In the genomic region with DNA sequence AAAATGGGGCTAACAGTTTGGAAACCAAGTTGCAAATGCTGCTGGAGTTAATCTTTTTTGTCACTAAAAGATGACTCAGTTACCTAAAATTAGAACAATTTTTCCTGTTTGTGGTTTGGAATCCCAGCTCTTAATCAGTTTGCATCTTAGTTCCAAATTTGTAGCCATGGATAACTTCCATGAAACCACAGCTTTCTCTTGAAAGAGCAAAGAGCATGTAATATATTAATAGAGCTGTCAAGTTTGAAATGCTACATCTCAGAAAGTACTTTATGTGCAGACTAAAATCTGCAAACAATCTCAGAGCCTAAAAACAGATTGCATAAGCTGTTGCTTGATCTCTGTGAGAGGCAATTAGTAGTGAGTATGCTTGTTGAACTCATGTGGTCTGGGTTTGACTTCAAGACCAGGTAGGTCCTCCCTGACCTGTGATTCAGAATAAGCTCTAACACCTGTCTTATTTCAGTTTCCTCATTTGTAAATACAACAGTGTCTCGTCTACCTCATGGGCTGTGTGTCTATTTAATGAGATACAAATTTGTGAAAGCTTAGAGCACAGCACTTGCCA, we compare ENCODE assay signal across 11 cellular contexts. TPM values are rescaled to one million over a fixed set of nuclear protein-coding genes. Genes with fewer than 3 reads are reported as not detected.
A peak's percentile ranks its signal among the peaks of the same experiment; 100 is the strongest.
DNase-seq lines count a peak whose midpoint lies in the region; ATAC-seq and TF ChIP-seq lines count a peak whose summit lies in the region.
"Had no signal": no experiment of that assay in that cellular context is flagged by ENCODE, and none has a peak within 500 bp of the region (broad histone marks: within the 10 kb centered on the region; RNA-seq: fewer than 3 reads in every experiment).

No MANE protein-coding gene starts in this region.

- peaks cover 30 to 70% (median 42%) of the 10 kb centered on the region in 11 experiments; a peak in 21 of 22 replicates for H3K36me3 ChIP-seq in BLaER1 treated with 17β-estradiol and CSF1 and Interleukin-3, amounts not matched to agents 10 nM and 100 nM
- H3K36me3 ChIP-seq in esophagus muscularis mucosa = peaks cover 0 to 32% (median 13%) of the 10 kb centered on the region in 4 donors

- no peak overlapping the region for H3K4me3 ChIP-seq in BLaER1 treated with 17β-estradiol and CSF1 and Interleukin-3, amounts not matched to agents 10 nM and 100 nM
- peak overlapping the region in 1 of 4 donors; percentile 4 for H3K4me3 ChIP-seq in esophagus muscularis mucosa

- peaks cover 30 to 44% (median 36%) of the 10 kb centered on the region in 10 experiments for H3K4me1 ChIP-seq in BLaER1 treated with 17β-estradiol and CSF1 and Interleukin-3, amounts not matched to agents 10 nM and 100 nM
- peaks cover 24 to 62% (median 58%) of the 10 kb centered on the region in 4 donors for H3K4me1 ChIP-seq in esophagus muscularis mucosa

- peak overlapping the region in 3 of 11 experiments; percentile 4 to 23 (median 11); a peak in 2 of 22 replicates for H3K27ac ChIP-seq in BLaER1 treated with 17β-estradiol and CSF1 and Interleukin-3, amounts not matched to agents 10 nM and 100 nM
- peak overlapping the region; percentile 79 to 98 (median 84) for H3K27ac ChIP-seq in esophagus muscularis mucosa (replicated peaks in 1 of 4)

- peak overlapping the region; percentile 29 to 73 (median 64); a peak in 21 of 22 replicates for H3K4me2 ChIP-seq in BLaER1 treated with 17β-estradiol and CSF1 and Interleukin-3, amounts not matched to agents 10 nM and 100 nM

- H3K9me3 Mint-ChIP-seq in activated T-cell treated with anti-CD3 and anti-CD28 coated beads, Interleukin-2, amount 50 U/mL, for 24 hours = no peaks in the 10 kb centered on the region
- no peaks in the 10 kb centered on the region for H3K9me3 Mint-ChIP-seq in stimulated activated naive B cell treated with anti-CD40 and anti-IgM and Interleukin-4, amounts not matched to agents 10 μg/mL and 1 μg/mL and 100 μg/mL, for 72 hours

- peaks cover 15% of the 10 kb centered on the region for H3K4me1 Mint-ChIP-seq in activated T-cell treated with anti-CD3 and anti-CD28 coated beads, Interleukin-2, amount 50 U/mL, for 24 hours (ENCODE audit: low read depth)
- peaks cover 14 to 23% of the 10 kb centered on the region in 2 donors for H3K4me1 Mint-ChIP-seq in stimulated activated naive B cell treated with anti-CD40 and anti-IgM and Interleukin-4, amounts not matched to agents 10 μg/mL and 1 μg/mL and 100 μg/mL, for 72 hours

- intact Hi-C loops in esophagus muscularis mucosa (cut with DNase I) = loop anchor here (5.0 kb wide), 1 partner anchor 52 kb away; no protein-coding TSS in a partner anchor

- TF ChIP-seq POLR2A in esophagus muscularis mucosa (IDR thresholded peaks at IDR 0.05; ENCODE audit: low read depth) = no peak

- DNase-seq in M059J (ENCODE audit: low read depth) (peak; percentile 97), esophagus muscularis mucosa (ENCODE audit: extremely low spot score) (no peak), non-pigmented ciliary epithelial cell (ENCODE audit: low read depth) (peak; percentile 46), GF-D8 (lab: John Stamatoyannopoulos, UW) (no peak)
- DNase-seq in activated T-cell treated with anti-CD3 and anti-CD28 coated beads, Interleukin-2, amount 50 U/mL, for 24 hours = no peak
- DNase-seq in stimulated activated naive B cell treated with anti-CD40 and anti-IgM and Interleukin-4, amounts not matched to agents 10 μg/mL and 1 μg/mL and 100 μg/mL, for 72 hours = no peak
- DNase-seq: DMS53, glutamatergic neuron, NCI-H2081 had no signal

- 27% methylated on average over 1 of the region's 1 CpG for WGBS in esophagus muscularis mucosa

- no peaks in the 10 kb centered on the region for H3K27me3 Mint-ChIP-seq in activated T-cell treated with anti-CD3 and anti-CD28 coated beads, Interleukin-2, amount 50 U/mL, for 24 hours
- H3K27me3 Mint-ChIP-seq in stimulated activated naive B cell treated with anti-CD40 and anti-IgM and Interleukin-4, amounts not matched to agents 10 μg/mL and 1 μg/mL and 100 μg/mL, for 72 hours = no peaks in the 10 kb centered on the region

- peaks cover 0 to 11% (median 0%) of the 10 kb centered on the region in 11 experiments; a peak in 7 of 22 replicates for H4K20me1 ChIP-seq in BLaER1 treated with 17β-estradiol and CSF1 and Interleukin-3, amounts not matched to agents 10 nM and 100 nM

- H3K36me3 Mint-ChIP-seq in activated T-cell treated with anti-CD3 and anti-CD28 coated beads, Interleukin-2, amount 50 U/mL, for 24 hours (ENCODE audit: low read depth) = peaks cover 80% of the 10 kb centered on the region
- peaks cover 12 to 32% of the 10 kb centered on the region in 2 donors for H3K36me3 Mint-ChIP-seq in stimulated activated naive B cell treated with anti-CD40 and anti-IgM and Interleukin-4, amounts not matched to agents 10 μg/mL and 1 μg/mL and 100 μg/mL, for 72 hours

- no peak overlapping the region for H3K27ac Mint-ChIP-seq in activated T-cell treated with anti-CD3 and anti-CD28 coated beads, Interleukin-2, amount 50 U/mL, for 24 hours
- H3K27ac Mint-ChIP-seq in stimulated activated naive B cell treated with anti-CD40 and anti-IgM and Interleukin-4, amounts not matched to agents 10 μg/mL and 1 μg/mL and 100 μg/mL, for 72 hours = no peak overlapping the region

- H3K9ac ChIP-seq in BLaER1 treated with 17β-estradiol and CSF1 and Interleukin-3, amounts not matched to agents 10 nM and 100 nM = no peak overlapping the region

- no peak overlapping the region for H3K4me3 Mint-ChIP-seq in activated T-cell treated with anti-CD3 and anti-CD28 coated beads, Interleukin-2, amount 50 U/mL, for 24 hours
- no peak overlapping the region for H3K4me3 Mint-ChIP-seq in stimulated activated naive B cell treated with anti-CD40 and anti-IgM and Interleukin-4, amounts not matched to agents 10 μg/mL and 1 μg/mL and 100 μg/mL, for 72 hours

- no peak for ATAC-seq in stimulated activated naive B cell treated with anti-CD40 and anti-IgM and Interleukin-4, amounts not matched to agents 10 μg/mL and 1 μg/mL and 100 μg/mL, for 72 hours (replicated peaks)
- no peak for ATAC-seq in HG03280 (IDR thresholded peaks at IDR 0.05; ENCODE audit: unreplicated experiment)

- H3K27me3 ChIP-seq in BLaER1 treated with 17β-estradiol and CSF1 and Interleukin-3, amounts not matched to agents 10 nM and 100 nM = no peaks in the 10 kb centered on the region
- H3K27me3 ChIP-seq in esophagus muscularis mucosa = no peaks in the 10 kb centered on the region

- TF ChIP-seq CTCF in esophagus muscularis mucosa (IDR thresholded peaks at IDR 0.05) = no peak

- no peaks in the 10 kb centered on the region for H3K9me3 ChIP-seq in BLaER1 treated with 17β-estradiol and CSF1 and Interleukin-3, amounts not matched to agents 10 nM and 100 nM (replicated peaks in 1 of 11)
- H3K9me3 ChIP-seq in esophagus muscularis mucosa = no peaks in the 10 kb centered on the region

- peak; percentile 85 for TF ChIP-seq EP300 in esophagus muscularis mucosa (IDR thresholded peaks at IDR 0.05)

RNA-seq across cellular contexts. Expression of gene DHX35, which starts 23.5 kb away (rescaled TPM):
- total RNA-seq in M059J (2014; rRNA removed; shearing (Covaris generic)) = 15.2 and 28.6 TPM in 2 replicates
- 10 to 100 TPM; 19.7 to 31.7 (median 24.5) TPM for total RNA-seq in esophagus muscularis mucosa

RNA-seq across cellular contexts. Expression of gene FAM83D, which starts 59.5 kb away (rescaled TPM):
- 102 and 121 TPM in 2 replicates for total RNA-seq in M059J (2014; rRNA removed; shearing (Covaris generic))
- total RNA-seq in esophagus muscularis mucosa = 100 to 1,000 TPM in 3 of 4 donors, 10 to 100 TPM in 1; 93.9 to 311 (median 211) TPM

Comparison
In these comparisons a context has a peak if more than half of its experiments do, and no peak if none do; other contexts are left out.
1. DNase-seq: peak in M059J (single experiment) and non-pigmented ciliary epithelial cell (single experiment); none in esophagus muscularis mucosa (single experiment), GF-D8 (single experiment), activated T-cell treated with anti-CD3 and anti-CD28 coated beads, Interleukin-2, amount 50 U/mL, for 24 hours (single experiment) and stimulated activated naive B cell treated with anti-CD40 and anti-IgM and Interleukin-4, amounts not matched to agents 10 μg/mL and 1 μg/mL and 100 μg/mL, for 72 hours (single experiment).